ENCODE assay signal across 1 cellular context in genomic region chr1:227734858-227735780, GRCh38.
TF ChIP-seq lines count a peak whose summit lies in the region.

Gene JMJD4, minus strand, starts transcription at chr1:227735302. Its CDS starts 29 bp downstream, at chr1:227735273.
Gene SNAP47, plus strand, starts transcription at chr1:227735435. Its CDS starts 12,302 bp downstream, at chr1:227747737.

TF ChIP-seq in HEK293, 187 proteins besides CTCF, POLR2A, EP300 and RAD21 (continued from another document and continues in another):
- TF ChIP-seq ZSCAN30 (tag by site-specific recombination; IDR thresholded peaks at IDR 0.05) (peak; percentile 99), MZF1 (tag by site-specific recombination; IDR thresholded peaks at IDR 0.05; ENCODE audit: borderline replicate concordance) (no peak; the same call in 1 of the 2 replicates), ZBTB11 (tag by site-specific recombination; conservative IDR thresholded peaks at IDR 0.05; ENCODE audit: low read depth) (peak; percentile 99), ZNF2 (tag by site-specific recombination; IDR thresholded peaks at IDR 0.05) (peak; percentile 95), TRIM28 (IDR thresholded peaks at IDR 0.05; ENCODE audit: borderline replicate concordance, low read length) (peak; percentile 78; the same call in 1 of the 2 replicates), ZNF426 (tag by site-specific recombination; IDR thresholded peaks at IDR 0.05) (no peak), ZFP3 (tag by site-specific recombination; IDR thresholded peaks at IDR 0.05; ENCODE audit: low read depth) (no peak), ZNF341 (tag by site-specific recombination; IDR thresholded peaks at IDR 0.05; ENCODE audit: low read depth) (no peak), ZNF146 (tag by site-specific recombination; IDR thresholded peaks at IDR 0.05) (peak; percentile 75), ZNF785 (tag by site-specific recombination; IDR thresholded peaks at IDR 0.05) (peak; percentile 92; the same call in 1 of the 2 replicates), ZNF19 (tag by site-specific recombination; IDR thresholded peaks at IDR 0.05; ENCODE audit: low read depth) (no peak), ZNF639 (tag by site-specific recombination; IDR thresholded peaks at IDR 0.05) (peak; percentile 92), ZNF433 (tag by site-specific recombination; IDR thresholded peaks at IDR 0.05; ENCODE audit: low read depth) (no peak), ZNF449 (tag by site-specific recombination; IDR thresholded peaks at IDR 0.05) (peak; percentile 91), ZBTB48 (tag by site-specific recombination; IDR thresholded peaks at IDR 0.05) (peak; percentile 79), HIC1 (tag by site-specific recombination; IDR thresholded peaks at IDR 0.05) (peak; percentile 44; the same call in 1 of the 2 replicates), ZNF280D (tag by site-specific recombination; IDR thresholded peaks at IDR 0.05) (peak; percentile 85; the same call in 1 of the 2 replicates), ZNF626 (tag by site-specific recombination; IDR thresholded peaks at IDR 0.05) (no peak; the same call in 1 of the 2 replicates), ZNF645 (tag by site-specific recombination; IDR thresholded peaks at IDR 0.05) (peak; percentile 93), ZNF670 (tag by site-specific recombination; IDR thresholded peaks at IDR 0.05; ENCODE audit: low read depth) (no peak), ZNF76 (tag by site-specific recombination; IDR thresholded peaks at IDR 0.05; ENCODE audit: borderline replicate concordance, low read depth) (peak; percentile 95; the same call in 1 of the 2 replicates), ZNF843 (tag by site-specific recombination; IDR thresholded peaks at IDR 0.05) (peak; percentile 84), GLIS2 (tag by site-specific recombination; IDR thresholded peaks at IDR 0.05) (peak; percentile 99), ZNF398 (tag by site-specific recombination; IDR thresholded peaks at IDR 0.05) (no peak), ZNF16 (tag by site-specific recombination; IDR thresholded peaks at IDR 0.05; ENCODE audit: low read depth) (0 out of 2 replicates have a peak, but pooled peaks have one; percentile 39), ZBTB7A (tag by site-specific recombination; IDR thresholded peaks at IDR 0.05; ENCODE audit: low read depth) (peak; percentile 94), ZNF311 (tag by site-specific recombination; IDR thresholded peaks at IDR 0.05; ENCODE audit: borderline replicate concordance) (no peak), ZNF350 (tag by site-specific recombination; IDR thresholded peaks at IDR 0.05) (no peak), ZNF792 (tag by site-specific recombination; IDR thresholded peaks at IDR 0.05) (peak; percentile 38; the same call in 1 of the 2 replicates), ZNF629 (tag by site-specific recombination; IDR thresholded peaks at IDR 0.05) (peak; percentile 83), ZXDB (tag by site-specific recombination; IDR thresholded peaks at IDR 0.05) (peak; percentile 99), OVOL3 (tag by site-specific recombination; IDR thresholded peaks at IDR 0.05) (peak; percentile 84), ZBTB26 (tag by site-specific recombination; optimal IDR thresholded peaks at IDR 0.05) (peak; percentile 96), ZNF157 (tag by site-specific recombination; IDR thresholded peaks at IDR 0.05) (no peak), ZNF24 (tag by site-specific recombination; IDR thresholded peaks at IDR 0.05) (peak; percentile 87; the same call in 1 of the 2 replicates), ZNF529 (tag by site-specific recombination; IDR thresholded peaks at IDR 0.05; ENCODE audit: insufficient replicate concordance) (no peak), ZBTB8A (tag by site-specific recombination; IDR thresholded peaks at IDR 0.05) (peak; percentile 84), ZNF558 (tag by site-specific recombination; IDR thresholded peaks at IDR 0.05) (no peak), ZNF112 (tag by site-specific recombination; IDR thresholded peaks at IDR 0.05) (no peak), ZNF211 (tag by site-specific recombination; IDR thresholded peaks at IDR 0.05; ENCODE audit: low read depth) (no peak)
